Comparison of ENCODE assay signal across 8 cellular contexts in genomic region chr9:135907446-135908333, GRCh38. TPM values are rescaled to one million over a fixed set of nuclear protein-coding genes. Genes with fewer than 3 reads are reported as not detected.
DNase-seq lines count a peak whose midpoint lies in the region; ATAC-seq and TF ChIP-seq lines count a peak whose summit lies in the region.

CAMSAP1 (minus strand) TSS chr9:135907546; CDS start chr9:135907159, 387 bp downstream.

- peak; percentile 72 for DNase-seq in GF-D8 (lab: John Stamatoyannopoulos, UW)
- peak; percentile 74 for DNase-seq in HCT116 (ENCODE audit: low read depth, low spot score)
- peak; percentile 79 for DNase-seq in MV-4-11 (lab: John Stamatoyannopoulos, UW)
- DNase-seq in SK-MEL-5 (ENCODE audit: low read depth, low spot score) = peak; percentile 90
- DNase-seq in activated naive CD4-positive, alpha-beta T cell (lab: John Stamatoyannopoulos, UW) = peak; percentile 90 to 98 (median 90)
- peak; percentile 67 for DNase-seq in foreskin melanocyte
- peak; percentile 79 for DNase-seq in stromal cell of bone marrow (ENCODE audit: low read depth)

- peak within 1 kb of the TSS; percentile 94 for H3K4me2 ChIP-seq in HCT116 (ENCODE audit: low read length)

- H3K9ac ChIP-seq in HCT116 (ENCODE audit: low read length) = peak within 1 kb of the TSS; percentile 75

- peaks cover 71% of the 10 kb centered on the region for H3K79me2 ChIP-seq in HCT116 (ENCODE audit: insufficient read depth, low read length)

- no peak for TF ChIP-seq CTCF in HCT116 (IDR thresholded peaks at IDR 0.05 in 2 of 3, conservative IDR thresholded peaks at IDR 0.05 in 1 of 3; ENCODE audit: borderline replicate concordance in 1 of 3, insufficient read depth in 1 of 3, low read depth in 2 of 3, low read length in 2 of 3)

- in situ Hi-C loops in SK-MEL-5 (cut with HindIII; ENCODE audit: low pct_unique_long_range_greater_than_20kb, low sequenced_read_pairs) = no loop called here

- no TSS peak for BruUV-seq in HCT116 (replicated peaks; lab: Mats Ljungman, UMichigan)

- TF ChIP-seq POLR2A in HCT116 (IDR thresholded peaks at IDR 0.05; ENCODE audit: borderline replicate concordance, extremely low read depth, insufficient read depth, insufficient read length) = peak; percentile 27

- H3K9me2 ChIP-seq in HCT116 (ENCODE audit: insufficient read depth) = no peaks in the 10 kb centered on the region

- CTCF ChIA-PET in HCT116 (lab: Charles Lee) = no interaction called here

- no peak for TF ChIP-seq RAD21 in HCT116 (IDR thresholded peaks at IDR 0.05; ENCODE audit: low read depth)

- H4K20me1 ChIP-seq in HCT116 (ENCODE audit: insufficient read depth) = peaks cover 9% of the 10 kb centered on the region; the same call in 1 of the 2 replicates

- peak; percentile 83 for ATAC-seq in HCT116

- H3K4me3 ChIP-seq in HCT116 (replicated peaks in 1 of 2; ENCODE audit: low read depth in 1 of 2, low read length in 2 of 2) = peak within 1 kb of the TSS; percentile 63 to 79
- H3K4me3 ChIP-seq in neuron (ENCODE audit: low read length) = peak within 1 kb of the TSS; percentile 99

- peaks cover 31 to 49% of the 10 kb centered on the region in 2 experiments for H3K4me1 ChIP-seq in HCT116 (ENCODE audit: control insufficient read depth in 1 of 2, insufficient read depth in 2 of 2, low read length in 2 of 2)
- H3K4me1 ChIP-seq in neuron (ENCODE audit: insufficient read depth, low read length) = peaks cover 28% of the 10 kb centered on the region

- POLR2A ChIA-PET in HCT116 (lab: Charles Lee) = interaction anchor here (0.7 kb wide), 1 partner anchor 12 kb away, joined by 3 read pairs; no protein-coding TSS in a partner anchor

- H3K36me3 ChIP-seq in HCT116 (ENCODE audit: control insufficient read depth in 1 of 2, insufficient read depth in 2 of 2, low read length in 2 of 2) (peaks cover 0 to 16% of the 10 kb centered on the region in 2 experiments; a peak in 1 of 4 replicates), neuron (ENCODE audit: insufficient read depth, low read length) (peaks cover 32% of the 10 kb centered on the region)

- H3K27ac ChIP-seq in HCT116 (ENCODE audit: low read depth, low read length) = peak within 1 kb of the TSS; percentile 79

- H3K9me3 ChIP-seq in HCT116 (ENCODE audit: control insufficient read depth in 1 of 2, insufficient read depth in 1 of 2, low read depth in 1 of 2, low read length in 2 of 2) = no peaks in the 10 kb centered on the region
- H3K9me3 ChIP-seq in neuron (ENCODE audit: low read length) = peaks cover 15% of the 10 kb centered on the region

- H2AFZ ChIP-seq in HCT116 (ENCODE audit: low read depth, low read length, poor library complexity, severe bottlenecking) (no peak within 1 kb of the TSS), neuron (ENCODE audit: low read depth, low read length) (peak within 1 kb of the TSS; percentile 51)

- H3K27me3 ChIP-seq in HCT116 (ENCODE audit: insufficient read depth, low read length) = no peaks in the 10 kb centered on the region
- H3K27me3 ChIP-seq in neuron (ENCODE audit: insufficient read depth, low read length) = no peaks in the 10 kb centered on the region

- intact Hi-C loops in HCT116 (cut with micrococcal nuclease) = no loop called here

- RAD21 ChIA-PET in HCT116 (lab: Charles Lee; ENCODE audit: low non-redundant PET in 1 of 2, low total read pairs in 2 of 2, uncharacterized antibody in 2 of 2, unreplicated experiment in 2 of 2) = interaction anchor here in 1 of 2 experiments (0.7 kb wide), 1 partner anchor 186 kb away, joined by 6 read pairs; no protein-coding TSS in a partner anchor

TF ChIP-seq in HCT116, 20 proteins besides CTCF, POLR2A, EP300 and RAD21:
- TF ChIP-seq POLR2AphosphoS5 (IDR thresholded peaks at IDR 0.05; ENCODE audit: low read depth, low read length) (peak; percentile 86), ZBTB33 (IDR thresholded peaks at IDR 0.05; ENCODE audit: extremely low read depth, insufficient replicate concordance, low read length) (no peak), EGR1 (IDR thresholded peaks at IDR 0.05; ENCODE audit: low read depth) (peak; percentile 68), CBX3 (IDR thresholded peaks at IDR 0.05; ENCODE audit: low read depth) (no peak), SIN3A (IDR thresholded peaks at IDR 0.05; ENCODE audit: low read depth) (peak; percentile 33), ZNF274 (IDR thresholded peaks at IDR 0.05; ENCODE audit: low read depth, low read length) (no peak), ZFX (IDR thresholded peaks at IDR 0.05) (peak; percentile 40; the same call in 1 of the 2 replicates), SP1 (IDR thresholded peaks at IDR 0.05; ENCODE audit: low read depth) (0 out of 2 replicates have a peak, but pooled peaks have one; percentile 34), MAX (IDR thresholded peaks at IDR 0.05) (peak; percentile 71; the same call in 1 of the 2 replicates)

RNA-seq across cellular contexts. Expression of gene CAMSAP1, which starts in this region (rescaled TPM):
- total RNA-seq in HCT116 (2021; ENCODE audit: unreplicated experiment) = 33.1 TPM
- 17.8 and 18.1 TPM in 2 replicates for polyA plus RNA-seq in HCT116 (2012)
- 14.7 and 15.3 TPM in 2 replicates for total RNA-seq in SK-MEL-5 (2014; rRNA removed; shearing (Covaris generic))
- 21.8 and 29.6 TPM in 2 replicates for polyA plus RNA-seq in SK-MEL-5 (2015; cell fraction: cytosol; rRNA removed)
- 15.0 and 16.2 TPM in 2 replicates for polyA plus RNA-seq in SK-MEL-5 (2015; cell fraction: nucleus; rRNA removed)

Comparison
In these comparisons a context has a peak if more than half of its experiments do, and no peak if none do; other contexts are left out.
1. Peak in every context shown above with its lines: DNase-seq, ATAC-seq, H3K4me3 ChIP-seq and H3K27ac ChIP-seq.